In the genomic region with DNA sequence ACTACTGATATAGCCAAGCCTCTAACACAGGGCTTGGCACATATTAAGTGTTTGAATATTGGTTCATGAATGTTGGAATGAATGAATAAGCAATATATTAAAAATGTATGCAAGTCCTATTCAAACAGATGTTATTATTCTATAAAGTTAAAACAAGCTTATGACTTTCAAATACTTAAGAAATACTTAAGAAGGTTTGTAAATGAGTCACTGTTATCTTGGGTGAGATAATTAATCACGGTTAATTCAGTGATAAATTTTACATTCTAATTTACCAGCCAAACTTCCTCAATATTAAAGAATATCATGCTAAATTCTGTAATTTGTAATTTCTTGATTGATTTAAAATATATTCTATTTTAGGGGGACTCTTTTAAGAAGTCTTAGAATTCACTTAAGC, we compare ENCODE assay signal across 2 cellular contexts.
TF ChIP-seq lines count a peak whose summit lies in the region.

No MANE protein-coding gene starts in this region.

TF ChIP-seq in SK-N-SH, 30 proteins besides CTCF, POLR2A, EP300 and RAD21 (continued from another document):
- TF ChIP-seq SMC3 (IDR thresholded peaks at IDR 0.05; ENCODE audit: low read depth, low read length) (no peak), RFX5 (IDR thresholded peaks at IDR 0.05; ENCODE audit: low read length) (no peak)
TF ChIP-seq in SK-N-SH: peak in this region for 0.

TF ChIP-seq in SK-N-SH treated with all-trans-retinoic acid at 6 μM for 48 hours, 23 proteins besides CTCF, POLR2A, EP300 and RAD21 (continued from another document):
- no peak for TF ChIP-seq POU6F1 (CRISPR knock-in tag; IDR thresholded peaks at IDR 0.05; ENCODE audit: borderline replicate concordance, low read depth)
- no peak for TF ChIP-seq GLIS3 (CRISPR knock-in tag; IDR thresholded peaks at IDR 0.05)
- TF ChIP-seq TCF4 (CRISPR knock-in tag; IDR thresholded peaks at IDR 0.05; ENCODE audit: borderline replicate concordance) = no peak
- no peak for TF ChIP-seq CSDC2 (CRISPR knock-in tag; IDR thresholded peaks at IDR 0.05)
- TF ChIP-seq ZFP3 (CRISPR knock-in tag; IDR thresholded peaks at IDR 0.05) = no peak
- TF ChIP-seq ESRRG (CRISPR knock-in tag; IDR thresholded peaks at IDR 0.05) = no peak
- TF ChIP-seq CSRNP3 (CRISPR knock-in tag; IDR thresholded peaks at IDR 0.05) = no peak
- TF ChIP-seq TOX (CRISPR knock-in tag; IDR thresholded peaks at IDR 0.05; ENCODE audit: borderline replicate concordance) = no peak
- TF ChIP-seq PATZ1 (CRISPR knock-in tag; IDR thresholded peaks at IDR 0.05; ENCODE audit: borderline replicate concordance) = no peak
- TF ChIP-seq CREB5 (CRISPR knock-in tag; IDR thresholded peaks at IDR 0.05; ENCODE audit: low read depth) = no peak
- TF ChIP-seq ZNF8 (CRISPR knock-in tag; IDR thresholded peaks at IDR 0.05) = no peak
- TF ChIP-seq ZC3H10 (CRISPR knock-in tag; IDR thresholded peaks at IDR 0.05) = no peak
- no peak for TF ChIP-seq ZFP30 (CRISPR knock-in tag; IDR thresholded peaks at IDR 0.05)
- no peak for TF ChIP-seq PPARA (CRISPR knock-in tag; IDR thresholded peaks at IDR 0.05; ENCODE audit: borderline replicate concordance)
